13 cellular contexts compared by ENCODE assay signal in genomic region chr15:74135041-74135565, GRCh38. TPM values are rescaled to one million over a fixed set of nuclear protein-coding genes. Genes with fewer than 3 reads are reported as not detected.
A peak's percentile ranks its signal among the peaks of the same experiment; 100 is the strongest.
DNase-seq lines count a peak whose midpoint lies in the region; ATAC-seq and TF ChIP-seq lines count a peak whose summit lies in the region.
"Had no signal": no experiment of that assay in that cellular context is flagged by ENCODE, and none has a peak within 500 bp of the region (broad histone marks: within the 10 kb centered on the region; RNA-seq: fewer than 3 reads in every experiment).

No MANE protein-coding gene starts in this region.

- peak overlapping the region; percentile 67 for H3K4me3 Mint-ChIP-seq in WTC11
- H3K4me3 Mint-ChIP-seq in stimulated activated naive CD8-positive, alpha-beta T cell treated with anti-CD3 and anti-CD28 coated beads, Interleukin-15, amount 100 ng/mL, for 72 hours, result peak overlapping the region; percentile 51

- H3K27ac Mint-ChIP-seq in WTC11, result no peak overlapping the region
- H3K27ac Mint-ChIP-seq in stimulated activated naive CD8-positive, alpha-beta T cell treated with anti-CD3 and anti-CD28 coated beads, Interleukin-15, amount 100 ng/mL, for 72 hours, result no peak overlapping the region

- no peak for DNase-seq in cardiac muscle cell (ENCODE audit: low read depth in 1 of 2, low spot score in 1 of 2)
- DNase-seq in Right ventricle myocardium inferior (ENCODE audit: missing footprints), result no peak
- DNase-seq in WTC11 (ENCODE audit: low spot score), result no peak
- DNase-seq in stimulated activated naive CD8-positive, alpha-beta T cell treated with anti-CD3 and anti-CD28 coated beads, Interleukin-15, amount 100 ng/mL, for 72 hours, result no peak
- DNase-seq in NCI-H774 (lab: John Stamatoyannopoulos, UW), result no peak
- no peak for DNase-seq in HuH-7.5 (ENCODE audit: low spot score)
- DNase-seq: activated CD4-positive, CD25-positive, alpha-beta regulatory T cell treated with anti-CD3 and anti-CD28 coated beads, Interleukin-2, amount 50 U/mL, for 72 hours; AML-193 had no signal

- ATAC-seq in Right ventricle myocardium inferior (no peak), WTC11 (no peak), GM21723 (IDR thresholded peaks at IDR 0.05; ENCODE audit: unreplicated experiment) (no peak)
- no peak for ATAC-seq in stimulated activated naive CD8-positive, alpha-beta T cell treated with anti-CD3 and anti-CD28 coated beads, Interleukin-15, amount 100 ng/mL, for 72 hours

- no peaks in the 10 kb centered on the region; the same call in 1 of the 2 replicates for H3K36me3 Mint-ChIP-seq in WTC11

- H3K27me3 ChIP-seq in cardiac muscle cell (peaks cover 64% of the 10 kb centered on the region), iPS-18a (ENCODE audit: control insufficient read depth, insufficient read depth, low read length) (peaks cover 92% of the 10 kb centered on the region)

- intact Hi-C loops in Right ventricle myocardium inferior (cut with DNase I), result loop anchor here (10.0 kb wide), 1 partner anchor 160 kb away; no protein-coding TSS in a partner anchor

- H3K4me3 ChIP-seq in cardiac muscle cell, result peak overlapping the region; percentile 34
- H3K4me3 ChIP-seq in iPS-18a (ENCODE audit: low read length), result peak overlapping the region; percentile 42

- CTCF ChIA-PET in WTC11 (lab: Charles Lee), result interaction anchor here (0.6 to 4.1 kb wide), 30 partner anchors 7 to 1140 kb away, joined by 3 to 52 read pairs (median 6); partner anchors contain the start of gene STRA6

- H3K4me1 ChIP-seq in cardiac muscle cell (ENCODE audit: low read depth) (peaks cover 6% of the 10 kb centered on the region), iPS-18a (ENCODE audit: control insufficient read depth, low read depth, low read length) (peaks cover 46% of the 10 kb centered on the region)

- H3K4me1 Mint-ChIP-seq in WTC11, result peaks cover 67% of the 10 kb centered on the region
- H3K4me1 Mint-ChIP-seq in stimulated activated naive CD8-positive, alpha-beta T cell treated with anti-CD3 and anti-CD28 coated beads, Interleukin-15, amount 100 ng/mL, for 72 hours, result peaks cover 68% of the 10 kb centered on the region

- H3K9ac ChIP-seq in iPS-18a (ENCODE audit: low read length), result no peak overlapping the region

- POLR2A ChIA-PET in WTC11 (lab: Charles Lee), result no interaction called here

- no peaks in the 10 kb centered on the region for H3K9me3 ChIP-seq in cardiac muscle cell (ENCODE audit: low read depth)
- peaks cover 5% of the 10 kb centered on the region for H3K9me3 ChIP-seq in iPS-18a (ENCODE audit: control insufficient read depth, low read depth, low read length)
- H3K9me3 ChIP-seq: prostate gland had no signal

- no peaks in the 10 kb centered on the region for H3K36me3 ChIP-seq in cardiac muscle cell
- H3K36me3 ChIP-seq in iPS-18a (ENCODE audit: control insufficient read depth, low read depth, low read length), result no peaks in the 10 kb centered on the region
- H3K36me3 ChIP-seq: prostate gland had no signal

- H3K27me3 Mint-ChIP-seq in WTC11 (ENCODE audit: low read depth), result peaks cover 92% of the 10 kb centered on the region
- peaks cover 96% of the 10 kb centered on the region for H3K27me3 Mint-ChIP-seq in stimulated activated naive CD8-positive, alpha-beta T cell treated with anti-CD3 and anti-CD28 coated beads, Interleukin-15, amount 100 ng/mL, for 72 hours

- TF ChIP-seq CTCF in cardiac muscle cell (IDR thresholded peaks at IDR 0.05; ENCODE audit: low read depth, low read length) (no peak), WTC11 (IDR thresholded peaks at IDR 0.05) (no peak)

- H3K27ac ChIP-seq in cardiac muscle cell (no peak overlapping the region), iPS-18a (ENCODE audit: low read length) (no peak overlapping the region)
- H3K27ac ChIP-seq: HL-60, prostate gland had no signal

- no peaks in the 10 kb centered on the region for H3K9me3 Mint-ChIP-seq in WTC11
- H3K9me3 Mint-ChIP-seq in stimulated activated naive CD8-positive, alpha-beta T cell treated with anti-CD3 and anti-CD28 coated beads, Interleukin-15, amount 100 ng/mL, for 72 hours, result no peaks in the 10 kb centered on the region

TF ChIP-seq in WTC11, 78 proteins besides CTCF, POLR2A, EP300 and RAD21:
- TF ChIP-seq TEAD4 (CRISPR knock-in tag; IDR thresholded peaks at IDR 0.05) (no peak), FOXP1 (CRISPR knock-in tag; IDR thresholded peaks at IDR 0.05; ENCODE audit: borderline replicate concordance) (no peak), CDX4 (CRISPR knock-in tag; IDR thresholded peaks at IDR 0.05; ENCODE audit: borderline replicate concordance) (no peak), TEAD1 (CRISPR knock-in tag; IDR thresholded peaks at IDR 0.05) (no peak)
- TF ChIP-seq, protein P1, sequence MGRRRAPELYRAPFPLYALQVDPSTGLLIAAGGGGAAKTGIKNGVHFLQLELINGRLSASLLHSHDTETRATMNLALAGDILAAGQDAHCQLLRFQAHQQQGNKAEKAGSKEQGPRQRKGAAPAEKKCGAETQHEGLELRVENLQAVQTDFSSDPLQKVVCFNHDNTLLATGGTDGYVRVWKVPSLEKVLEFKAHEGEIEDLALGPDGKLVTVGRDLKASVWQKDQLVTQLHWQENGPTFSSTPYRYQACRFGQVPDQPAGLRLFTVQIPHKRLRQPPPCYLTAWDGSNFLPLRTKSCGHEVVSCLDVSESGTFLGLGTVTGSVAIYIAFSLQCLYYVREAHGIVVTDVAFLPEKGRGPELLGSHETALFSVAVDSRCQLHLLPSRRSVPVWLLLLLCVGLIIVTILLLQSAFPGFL (CRISPR knock-in tag; IDR thresholded peaks at IDR 0.05; ENCODE audit: borderline replicate concordance), result no peak
- TF ChIP-seq, protein P2, sequence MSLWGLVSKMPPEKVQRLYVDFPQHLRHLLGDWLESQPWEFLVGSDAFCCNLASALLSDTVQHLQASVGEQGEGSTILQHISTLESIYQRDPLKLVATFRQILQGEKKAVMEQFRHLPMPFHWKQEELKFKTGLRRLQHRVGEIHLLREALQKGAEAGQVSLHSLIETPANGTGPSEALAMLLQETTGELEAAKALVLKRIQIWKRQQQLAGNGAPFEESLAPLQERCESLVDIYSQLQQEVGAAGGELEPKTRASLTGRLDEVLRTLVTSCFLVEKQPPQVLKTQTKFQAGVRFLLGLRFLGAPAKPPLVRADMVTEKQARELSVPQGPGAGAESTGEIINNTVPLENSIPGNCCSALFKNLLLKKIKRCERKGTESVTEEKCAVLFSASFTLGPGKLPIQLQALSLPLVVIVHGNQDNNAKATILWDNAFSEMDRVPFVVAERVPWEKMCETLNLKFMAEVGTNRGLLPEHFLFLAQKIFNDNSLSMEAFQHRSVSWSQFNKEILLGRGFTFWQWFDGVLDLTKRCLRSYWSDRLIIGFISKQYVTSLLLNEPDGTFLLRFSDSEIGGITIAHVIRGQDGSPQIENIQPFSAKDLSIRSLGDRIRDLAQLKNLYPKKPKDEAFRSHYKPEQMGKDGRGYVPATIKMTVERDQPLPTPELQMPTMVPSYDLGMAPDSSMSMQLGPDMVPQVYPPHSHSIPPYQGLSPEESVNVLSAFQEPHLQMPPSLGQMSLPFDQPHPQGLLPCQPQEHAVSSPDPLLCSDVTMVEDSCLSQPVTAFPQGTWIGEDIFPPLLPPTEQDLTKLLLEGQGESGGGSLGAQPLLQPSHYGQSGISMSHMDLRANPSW (CRISPR knock-in tag; conservative IDR thresholded peaks at IDR 0.05; ENCODE audit: low read depth), result no peak

RNA-seq across cellular contexts. Expression of gene ISLR2, which starts 4.7 kb away (rescaled TPM):
- 0.14 TPM in 1 of 2 replicates, not detected in the other for total RNA-seq in cardiac muscle cell
- polyA plus RNA-seq in cardiac muscle cell, result 0.14 TPM in 1 of 2 replicates, not detected in the other
- 1.3 TPM for total RNA-seq in Right ventricle myocardium inferior
- 8.1 to 9.4 TPM (median 8.9 TPM) in 3 replicates for total RNA-seq in WTC11 (2021)
- total RNA-seq: G401 had no signal

RNA-seq across cellular contexts. Expression of gene ISLR, which starts 38.4 kb away (rescaled TPM):
- total RNA-seq in cardiac muscle cell, result 1.6 and 4.1 TPM in 2 replicates
- 0.25 and 0.44 TPM in 2 replicates for polyA plus RNA-seq in cardiac muscle cell
- total RNA-seq in Right ventricle myocardium inferior, result 13.8 TPM
- 0.50 to 0.63 TPM (median 0.62 TPM) in 3 replicates for total RNA-seq in WTC11 (2021)

RNA-seq across cellular contexts. Expression of gene GOLGA6A, which starts 52.8 kb away (rescaled TPM):
- total RNA-seq in cardiac muscle cell (1.9 TPM in 1 of 2 replicates, not detected in the other), Right ventricle myocardium inferior (not detected), WTC11 (2021) (3.1 to 6.0 TPM (median 5.7 TPM) in 3 replicates)
- 0.24 TPM in 1 of 2 replicates, not detected in the other for polyA plus RNA-seq in cardiac muscle cell
- total RNA-seq: G401 had no signal
